Comparison of ENCODE assay signal across 8 cellular contexts in genomic region chr11:94876645-94877445, GRCh38.
DNase-seq lines count a peak whose midpoint lies in the region; ATAC-seq and TF ChIP-seq lines count a peak whose summit lies in the region.

No MANE protein-coding gene starts in this region.

- POLR2A ChIA-PET in RWPE1 (lab: Yijun Ruan, JAX; ENCODE audit: low non-redundant PET) = no interaction called here

- TF ChIP-seq CTCF in RWPE1 (conservative IDR thresholded peaks at IDR 0.05; ENCODE audit: low read depth) = no peak; the same call in 1 of the 2 replicates

- H3K9me3 ChIP-seq in right cardiac atrium (ENCODE audit: control insufficient read depth, low read length) = no peaks in the 10 kb centered on the region

- intact Hi-C loops in right cardiac atrium (cut with DNase I) = no loop called here

- peaks cover 8% of the 10 kb centered on the region for H3K4me1 ChIP-seq in right cardiac atrium (ENCODE audit: control insufficient read depth, insufficient read depth, low read length)

- H3K27ac ChIP-seq in RWPE1 = peak overlapping the region; percentile 68
- H3K27ac ChIP-seq in right cardiac atrium (ENCODE audit: low read length) = peak overlapping the region; percentile 55

- ATAC-seq in HG03039 (IDR thresholded peaks at IDR 0.05; ENCODE audit: unreplicated experiment) = peak; percentile 92
- peak; percentile 91 to 96 for ATAC-seq in right cardiac atrium

- no peak overlapping the region for H3K4me3 ChIP-seq in right cardiac atrium (ENCODE audit: low read length)
- H3K4me3 ChIP-seq in skeletal muscle cell (ENCODE audit: low read depth, low read length) = no peak overlapping the region

- DNase-seq in activated T-cell treated with anti-CD3 and anti-CD28 coated beads for 1 hour (ENCODE audit: low read depth) = peak; percentile 11
- no peak for DNase-seq in activated T-cell treated with anti-CD3 and anti-CD28 coated beads, Interleukin-2, amount 50 U/mL, for 1 hour
- DNase-seq in RWPE1 (ENCODE audit: low spot score) = peak; percentile 88
- DNase-seq in amniotic stem cell (lab: John Stamatoyannopoulos, UW) = peak; percentile 82
- peak; percentile 86 to 93 (median 90) for DNase-seq in right cardiac atrium
- DNase-seq in skeletal muscle cell (ENCODE audit: low read depth) = peak; percentile 96
- no peak for DNase-seq in COR-L47 (lab: John Stamatoyannopoulos, UW)

- 24% methylated on average over 12 of the region's 12 CpGs for WGBS in right cardiac atrium

- no peaks in the 10 kb centered on the region for H3K27me3 ChIP-seq in right cardiac atrium (ENCODE audit: control insufficient read depth, insufficient read depth)

- CTCF ChIA-PET in RWPE1 (lab: Yijun Ruan, JAX) = interaction anchor here (0.8 kb wide), 1 partner anchor 94 kb away, joined by 4 read pairs; no protein-coding TSS in a partner anchor

Comparison
In these comparisons a context has a peak if more than half of its experiments do, and no peak if none do; other contexts are left out.
1. DNase-seq: peak in activated T-cell treated with anti-CD3 and anti-CD28 coated beads for 1 hour (single experiment), RWPE1 (single experiment), amniotic stem cell (single experiment), right cardiac atrium (3 of 3) and skeletal muscle cell (single experiment); none in activated T-cell treated with anti-CD3 and anti-CD28 coated beads, Interleukin-2, amount 50 U/mL, for 1 hour (single experiment) and COR-L47 (single experiment).